13 cellular contexts compared by ENCODE assay signal in the genomic region with DNA sequence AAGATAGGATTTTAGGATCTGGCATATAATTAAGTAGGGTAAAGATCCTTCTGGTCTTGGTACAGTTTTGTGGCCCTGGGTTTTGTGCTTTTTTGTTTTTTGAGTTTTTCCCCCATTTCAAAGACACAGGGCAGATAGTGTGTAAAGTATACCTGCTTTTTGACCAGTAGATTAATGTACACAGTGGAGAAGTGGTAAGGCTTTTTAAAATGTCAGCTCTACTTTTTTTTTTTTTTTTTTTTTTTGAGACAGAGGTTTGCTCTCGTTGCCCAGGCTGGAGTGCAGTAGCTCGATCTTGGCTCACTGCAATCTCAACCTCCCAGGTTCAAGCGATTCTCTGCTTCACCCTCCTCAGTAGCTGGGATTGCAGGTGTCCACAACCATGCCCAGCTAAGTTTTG. TPM values are rescaled to one million over a fixed set of nuclear protein-coding genes. Genes with fewer than 3 reads are reported as not detected.
DNase-seq lines count a peak whose midpoint lies in the region; ATAC-seq and TF ChIP-seq lines count a peak whose summit lies in the region.
"Had no signal": no experiment of that assay in that cellular context is flagged by ENCODE, and none has a peak within 500 bp of the region (broad histone marks: within the 10 kb centered on the region; RNA-seq: fewer than 3 reads in every experiment).

No MANE protein-coding gene starts in this region.

- H3K9me3 ChIP-seq in cardiac muscle cell (ENCODE audit: low read depth) (no peaks in the 10 kb centered on the region), iPS-20b (ENCODE audit: insufficient read depth, low read depth, low read length) (no peaks in the 10 kb centered on the region), suprapubic skin (no peaks in the 10 kb centered on the region)
- H3K9me3 ChIP-seq: gastroesophageal sphincter, upper lobe of left lung had no signal

- H3K4me3 ChIP-seq in cardiac muscle cell (peak overlapping the region; percentile 15), iPS-20b (ENCODE audit: low read length) (peak overlapping the region; percentile 96; the same call in 1 of the 2 replicates), suprapubic skin (peak overlapping the region; percentile 99)

- H3K27ac ChIP-seq in cardiac muscle cell (no peak overlapping the region), iPS-20b (ENCODE audit: low read length) (no peak overlapping the region), suprapubic skin (no peak overlapping the region)
- H3K27ac ChIP-seq: upper lobe of left lung had no signal

- no peak overlapping the region; the same call in 1 of the 2 replicates for H3K9ac ChIP-seq in iPS-20b (ENCODE audit: low read depth, low read length)

- no peaks in the 10 kb centered on the region for H3K9me3 Mint-ChIP-seq in WTC11

- WGBS in suprapubic skin: 52% methylated on average over 3 of the region's 3 CpGs

- ATAC-seq in Right ventricle myocardium superior (ENCODE audit: poor library complexity) (no peak), WTC11 (no peak), HG03135 (IDR thresholded peaks at IDR 0.05; ENCODE audit: unreplicated experiment) (no peak)
- ATAC-seq: gastroesophageal sphincter, left ventricle myocardium superior had no signal

- TF ChIP-seq CTCF in cardiac muscle cell (IDR thresholded peaks at IDR 0.05; ENCODE audit: low read depth, low read length): no peak
- no peak for TF ChIP-seq CTCF in WTC11 (IDR thresholded peaks at IDR 0.05)
- no peak for TF ChIP-seq CTCF in suprapubic skin (IDR thresholded peaks at IDR 0.05)

- peaks cover 33% of the 10 kb centered on the region for H3K36me3 Mint-ChIP-seq in WTC11

- H3K4me1 ChIP-seq in cardiac muscle cell (ENCODE audit: low read depth) (peaks cover 20% of the 10 kb centered on the region), iPS-20b (ENCODE audit: insufficient read depth, low read length) (peaks cover 3% of the 10 kb centered on the region; the same call in 1 of the 2 replicates), suprapubic skin (peaks cover 79% of the 10 kb centered on the region)

- peak overlapping the region; percentile 85 for H3K27ac Mint-ChIP-seq in WTC11

- CTCF ChIA-PET in WTC11 (lab: Charles Lee): interaction anchor here (0.6 kb wide), 1 partner anchor 650 kb away, joined by 4 read pairs; no protein-coding TSS in a partner anchor

- intact Hi-C loops in Right ventricle myocardium superior (cut with DNase I): no loop called here

- H3K27me3 Mint-ChIP-seq in WTC11 (ENCODE audit: low read depth): no peaks in the 10 kb centered on the region

- H3K27me3 ChIP-seq in cardiac muscle cell: no peaks in the 10 kb centered on the region
- H3K27me3 ChIP-seq in iPS-20b (ENCODE audit: insufficient read depth, low read length): no peaks in the 10 kb centered on the region
- H3K27me3 ChIP-seq in suprapubic skin: no peaks in the 10 kb centered on the region
- H3K27me3 ChIP-seq: gastroesophageal sphincter, upper lobe of left lung had no signal

- no peak for TF ChIP-seq POLR2A in suprapubic skin (IDR thresholded peaks at IDR 0.05)

- no peak for TF ChIP-seq EP300 in suprapubic skin (IDR thresholded peaks at IDR 0.05)

- peaks cover 48% of the 10 kb centered on the region for H3K4me1 Mint-ChIP-seq in WTC11

- DNase-seq in cardiac muscle cell (ENCODE audit: low read depth in 1 of 2, low spot score in 1 of 2) (no peak), Right ventricle myocardium superior (no peak), WTC11 (ENCODE audit: low spot score) (no peak), suprapubic skin (ENCODE audit: low spot score in 2 of 2) (no peak), LoVo (ENCODE audit: low spot score) (no peak)
- DNase-seq in central memory CD4-positive, alpha-beta T cell: no peak
- DNase-seq: GF-D8, left ventricle myocardium superior, NCI-H2029, upper lobe of left lung had no signal

- peak overlapping the region; percentile 98 for H3K4me3 Mint-ChIP-seq in WTC11

- POLR2A ChIA-PET in WTC11 (lab: Charles Lee): interaction anchor here (0.6 to 0.7 kb wide), 4 partner anchors 47 to 365 kb away, joined by 3 to 4 read pairs (median 4); no protein-coding TSS in a partner anchor

- H3K36me3 ChIP-seq in cardiac muscle cell (peaks cover 12% of the 10 kb centered on the region), iPS-20b (ENCODE audit: insufficient read depth, low read depth, low read length) (peaks cover 19% of the 10 kb centered on the region), suprapubic skin (peaks cover 5% of the 10 kb centered on the region)
- H3K36me3 ChIP-seq: gastroesophageal sphincter had no signal

TF ChIP-seq in WTC11, 78 proteins besides CTCF, POLR2A, EP300 and RAD21:
- TF ChIP-seq, protein P1, sequence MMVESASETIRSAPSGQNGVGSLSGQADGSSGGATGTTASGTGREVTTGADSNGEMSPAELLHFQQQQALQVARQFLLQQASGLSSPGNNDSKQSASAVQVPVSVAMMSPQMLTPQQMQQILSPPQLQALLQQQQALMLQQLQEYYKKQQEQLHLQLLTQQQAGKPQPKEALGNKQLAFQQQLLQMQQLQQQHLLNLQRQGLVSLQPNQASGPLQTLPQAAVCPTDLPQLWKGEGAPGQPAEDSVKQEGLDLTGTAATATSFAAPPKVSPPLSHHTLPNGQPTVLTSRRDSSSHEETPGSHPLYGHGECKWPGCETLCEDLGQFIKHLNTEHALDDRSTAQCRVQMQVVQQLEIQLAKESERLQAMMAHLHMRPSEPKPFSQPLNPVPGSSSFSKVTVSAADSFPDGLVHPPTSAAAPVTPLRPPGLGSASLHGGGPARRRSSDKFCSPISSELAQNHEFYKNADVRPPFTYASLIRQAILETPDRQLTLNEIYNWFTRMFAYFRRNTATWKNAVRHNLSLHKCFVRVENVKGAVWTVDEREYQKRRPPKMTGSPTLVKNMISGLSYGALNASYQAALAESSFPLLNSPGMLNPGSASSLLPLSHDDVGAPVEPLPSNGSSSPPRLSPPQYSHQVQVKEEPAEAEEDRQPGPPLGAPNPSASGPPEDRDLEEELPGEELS (CRISPR knock-in tag; IDR thresholded peaks at IDR 0.05): no peak

RNA-seq across cellular contexts. Expression of gene EP300, which starts 4.0 kb away (rescaled TPM):
- total RNA-seq in cardiac muscle cell (47.0 and 60.1 TPM in 2 replicates), Right ventricle myocardium superior (24.2 TPM), WTC11 (2021) (95.6 to 97.1 TPM (median 95.8 TPM) in 3 replicates), suprapubic skin (100 to 1,000 TPM; 103 to 172 (median 126) TPM)
- polyA plus RNA-seq in cardiac muscle cell: 28.5 and 36.6 TPM in 2 replicates

Comparison
In these comparisons a context has a peak if more than half of its experiments do, and no peak if none do; other contexts are left out.
1. H3K4me3 ChIP-seq: peak in every context shown above with its lines; median percentile 99 in suprapubic skin; 96 in iPS-20b; 15 in cardiac muscle cell.